ENCODE assay signal across 1 cellular context in genomic region chr1:118157506-118157905, GRCh38.
TF ChIP-seq lines count a peak whose summit lies in the region.

No MANE protein-coding gene starts in this region.

TF ChIP-seq in K562, 482 proteins besides CTCF, POLR2A, EP300 and RAD21 (continued from another document):
- no peak for TF ChIP-seq MIER1 (IDR thresholded peaks at IDR 0.05; ENCODE audit: low read depth)
- no peak for TF ChIP-seq NFE2 (IDR thresholded peaks at IDR 0.05; ENCODE audit: low read depth)
- TF ChIP-seq, protein P1, sequence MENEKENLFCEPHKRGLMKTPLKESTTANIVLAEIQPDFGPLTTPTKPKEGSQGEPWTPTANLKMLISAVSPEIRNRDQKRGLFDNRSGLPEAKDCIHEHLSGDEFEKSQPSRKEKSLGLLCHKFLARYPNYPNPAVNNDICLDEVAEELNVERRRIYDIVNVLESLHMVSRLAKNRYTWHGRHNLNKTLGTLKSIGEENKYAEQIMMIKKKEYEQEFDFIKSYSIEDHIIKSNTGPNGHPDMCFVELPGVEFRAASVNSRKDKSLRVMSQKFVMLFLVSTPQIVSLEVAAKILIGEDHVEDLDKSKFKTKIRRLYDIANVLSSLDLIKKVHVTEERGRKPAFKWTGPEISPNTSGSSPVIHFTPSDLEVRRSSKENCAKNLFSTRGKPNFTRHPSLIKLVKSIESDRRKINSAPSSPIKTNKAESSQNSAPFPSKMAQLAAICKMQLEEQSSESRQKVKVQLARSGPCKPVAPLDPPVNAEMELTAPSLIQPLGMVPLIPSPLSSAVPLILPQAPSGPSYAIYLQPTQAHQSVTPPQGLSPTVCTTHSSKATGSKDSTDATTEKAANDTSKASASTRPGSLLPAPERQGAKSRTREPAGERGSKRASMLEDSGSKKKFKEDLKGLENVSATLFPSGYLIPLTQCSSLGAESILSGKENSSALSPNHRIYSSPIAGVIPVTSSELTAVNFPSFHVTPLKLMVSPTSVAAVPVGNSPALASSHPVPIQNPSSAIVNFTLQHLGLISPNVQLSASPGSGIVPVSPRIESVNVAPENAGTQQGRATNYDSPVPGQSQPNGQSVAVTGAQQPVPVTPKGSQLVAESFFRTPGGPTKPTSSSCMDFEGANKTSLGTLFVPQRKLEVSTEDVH (IDR thresholded peaks at IDR 0.05; ENCODE audit: low read depth, partially characterized antibody): no peak
- peak; percentile 64 for TF ChIP-seq ZFP36 (IDR thresholded peaks at IDR 0.05; ENCODE audit: low read depth, low read length, partially characterized antibody)
- TF ChIP-seq NCOA6 (IDR thresholded peaks at IDR 0.05): no peak
- no peak for TF ChIP-seq CCNT2 (IDR thresholded peaks at IDR 0.05; ENCODE audit: borderline replicate concordance, extremely low read depth, insufficient read length, low read depth, low read length)
- TF ChIP-seq RBM25 (IDR thresholded peaks at IDR 0.05; ENCODE audit: low read depth, low read length, severe bottlenecking): peak; percentile 71
- no peak for TF ChIP-seq TAF9B (IDR thresholded peaks at IDR 0.05; ENCODE audit: partially characterized antibody)
- TF ChIP-seq PTRF (tag; IDR thresholded peaks at IDR 0.05): no peak
